29 cellular contexts compared by ENCODE assay signal in genomic region chr7:45311597-45311996, GRCh38.
"Had no signal": no experiment of that assay in that cellular context is flagged by ENCODE, and none has a peak within 500 bp of the region (broad histone marks: within the 10 kb centered on the region; RNA-seq: fewer than 3 reads in every experiment).

No MANE protein-coding gene starts in this region.

- DNase-seq: naive thymus-derived CD4-positive, alpha-beta T cell; natural killer cell; occipital lobe; ovary; posterior cingulate gyrus; psoas muscle; right cardiac atrium; right lobe of liver; sigmoid colon; small intestine; stimulated activated CD4-positive, alpha-beta T cell treated with anti-CD3 and anti-CD28 coated beads, Interleukin-12 subunit alpha, Interleukin-12 subunit beta, amount 100 ng/mL, for 4 hours; stimulated activated CD4-positive, alpha-beta T cell treated with anti-CD3 and anti-CD28 coated beads, Interleukin-1b, Interleukin-23, amount 100 ng/mL, for 48 hours; stimulated activated CD4-positive, alpha-beta T cell treated with anti-CD3 and anti-CD28 coated beads, Interleukin-4, amount 100 ng/mL, for 1 hour; stimulated activated CD4-positive, alpha-beta T cell treated with anti-CD3 and anti-CD28 coated beads, Interleukin-4, amount 100 ng/mL, for 4 hours; stimulated activated CD8-positive, alpha-beta memory T cell treated with anti-CD3 and anti-CD28 coated beads, Interleukin-4, amount 100 ng/mL, for 48 hours; stimulated activated naive CD4-positive, alpha-beta T cell treated with Interleukin-2 at 50 U/mL for 16 hours; stomach; thyroid gland; trophoblast cell; upper lobe of left lung had no signal

- H3K27ac ChIP-seq: neural progenitor cell, ovary, parathyroid adenoma, psoas muscle, right lobe of liver, sigmoid colon, stomach, thoracic aorta, thyroid gland, tibial nerve, upper lobe of left lung, vagina had no signal

- H3K4me3 Mint-ChIP-seq: naive thymus-derived CD4-positive, alpha-beta T cell; natural killer cell; nephron; neural progenitor cell; stimulated activated memory B cell treated with anti-CD40 and anti-IgM and Interleukin-4, amounts not matched to agents 10 μg/mL and 1 μg/mL and 100 μg/mL, for 72 hours; stimulated activated naive CD8-positive, alpha-beta T cell treated with anti-CD3 and anti-CD28 coated beads, Interleukin-15, Interleukin-2, amounts not matched to agents 100 ng/mL and 50 ng/mL, for 24 hours had no signal

- H3K27ac Mint-ChIP-seq: naive thymus-derived CD4-positive, alpha-beta T cell; natural killer cell; nephron; neural progenitor cell; progenitor cell of endocrine pancreas; stimulated activated memory B cell treated with anti-CD40 and anti-IgM and Interleukin-4, amounts not matched to agents 10 μg/mL and 1 μg/mL and 100 μg/mL, for 72 hours; stimulated activated naive CD8-positive, alpha-beta T cell treated with anti-CD3 and anti-CD28 coated beads, Interleukin-15, Interleukin-2, amounts not matched to agents 100 ng/mL and 50 ng/mL, for 24 hours had no signal

- H3K27me3 ChIP-seq: neural progenitor cell, ovary, sigmoid colon, stomach, thyroid gland, tibial nerve, upper lobe of left lung, vagina had no signal

- H3K4me2 ChIP-seq: neural progenitor cell had no signal

- H3K36me3 ChIP-seq: neural progenitor cell, ovary, right lobe of liver, sigmoid colon, stomach, thoracic aorta, thyroid gland, tibial nerve, upper lobe of left lung, vagina had no signal

- H3K4me1 Mint-ChIP-seq: naive thymus-derived CD4-positive, alpha-beta T cell; natural killer cell; nephron; neural progenitor cell; stimulated activated memory B cell treated with anti-CD40 and anti-IgM and Interleukin-4, amounts not matched to agents 10 μg/mL and 1 μg/mL and 100 μg/mL, for 72 hours had no signal

- FAIRE-seq: small intestine had no signal

- ATAC-seq: naive thymus-derived CD4-positive, alpha-beta T cell; psoas muscle; right cardiac atrium; right lobe of liver; stimulated activated memory B cell treated with anti-CD40 and anti-IgM and Interleukin-4, amounts not matched to agents 10 μg/mL and 1 μg/mL and 100 μg/mL, for 72 hours had no signal

- H3K79me2 ChIP-seq: parathyroid adenoma had no signal

- H2AFZ ChIP-seq: neural progenitor cell, parathyroid adenoma had no signal

- H3K27me3 Mint-ChIP-seq: progenitor cell of endocrine pancreas had no signal

- H3K4me3 ChIP-seq: neural progenitor cell, ovary, psoas muscle, right lobe of liver, sigmoid colon, stomach, thoracic aorta, thyroid gland, tibial nerve, upper lobe of left lung, vagina had no signal

- H3K4me1 ChIP-seq: neural progenitor cell, parathyroid adenoma, psoas muscle, right lobe of liver, sigmoid colon, stomach, thyroid gland, tibial nerve, upper lobe of left lung, vagina had no signal

- H3K36me3 Mint-ChIP-seq: neural progenitor cell; stimulated activated memory B cell treated with anti-CD40 and anti-IgM and Interleukin-4, amounts not matched to agents 10 μg/mL and 1 μg/mL and 100 μg/mL, for 72 hours had no signal
